1 cellular context compared by ENCODE assay signal in the genomic region with DNA sequence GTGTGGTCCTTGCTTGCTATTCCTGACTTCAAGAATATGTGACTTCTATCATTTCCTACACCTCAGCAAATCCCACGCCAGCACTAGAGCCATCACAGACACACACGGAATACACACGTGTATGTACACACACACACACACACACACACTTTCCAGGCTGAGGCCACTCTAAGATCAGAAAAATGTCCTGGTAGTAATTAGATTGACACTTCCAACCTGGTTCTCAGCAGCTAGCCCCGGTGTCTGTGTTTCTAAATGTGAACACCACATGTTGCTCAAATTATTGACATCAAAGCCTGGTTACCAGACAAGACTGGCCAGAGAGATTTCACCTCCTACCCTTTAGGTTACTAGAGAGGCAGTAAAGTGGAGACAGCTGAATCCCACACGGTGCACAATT.
TF ChIP-seq lines count a peak whose summit lies in the region.

No MANE protein-coding gene starts in this region.

TF ChIP-seq in SK-N-SH treated with all-trans-retinoic acid at 6 μM for 48 hours, 23 proteins besides CTCF, POLR2A, EP300 and RAD21 (continued from another document):
- TF ChIP-seq, protein P1, sequence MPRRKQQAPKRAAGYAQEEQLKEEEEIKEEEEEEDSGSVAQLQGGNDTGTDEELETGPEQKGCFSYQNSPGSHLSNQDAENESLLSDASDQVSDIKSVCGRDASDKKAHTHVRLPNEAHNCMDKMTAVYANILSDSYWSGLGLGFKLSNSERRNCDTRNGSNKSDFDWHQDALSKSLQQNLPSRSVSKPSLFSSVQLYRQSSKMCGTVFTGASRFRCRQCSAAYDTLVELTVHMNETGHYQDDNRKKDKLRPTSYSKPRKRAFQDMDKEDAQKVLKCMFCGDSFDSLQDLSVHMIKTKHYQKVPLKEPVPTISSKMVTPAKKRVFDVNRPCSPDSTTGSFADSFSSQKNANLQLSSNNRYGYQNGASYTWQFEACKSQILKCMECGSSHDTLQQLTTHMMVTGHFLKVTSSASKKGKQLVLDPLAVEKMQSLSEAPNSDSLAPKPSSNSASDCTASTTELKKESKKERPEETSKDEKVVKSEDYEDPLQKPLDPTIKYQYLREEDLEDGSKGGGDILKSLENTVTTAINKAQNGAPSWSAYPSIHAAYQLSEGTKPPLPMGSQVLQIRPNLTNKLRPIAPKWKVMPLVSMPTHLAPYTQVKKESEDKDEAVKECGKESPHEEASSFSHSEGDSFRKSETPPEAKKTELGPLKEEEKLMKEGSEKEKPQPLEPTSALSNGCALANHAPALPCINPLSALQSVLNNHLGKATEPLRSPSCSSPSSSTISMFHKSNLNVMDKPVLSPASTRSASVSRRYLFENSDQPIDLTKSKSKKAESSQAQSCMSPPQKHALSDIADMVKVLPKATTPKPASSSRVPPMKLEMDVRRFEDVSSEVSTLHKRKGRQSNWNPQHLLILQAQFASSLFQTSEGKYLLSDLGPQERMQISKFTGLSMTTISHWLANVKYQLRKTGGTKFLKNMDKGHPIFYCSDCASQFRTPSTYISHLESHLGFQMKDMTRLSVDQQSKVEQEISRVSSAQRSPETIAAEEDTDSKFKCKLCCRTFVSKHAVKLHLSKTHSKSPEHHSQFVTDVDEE (CRISPR knock-in tag; IDR thresholded peaks at IDR 0.05), result no peak
